ENCODE assay signal across 8 cellular contexts in genomic region chr16:3283525-3284447, GRCh38. TPM values are rescaled to one million over a fixed set of nuclear protein-coding genes. Genes with fewer than 3 reads are reported as not detected.
A peak's percentile ranks its signal among the peaks of the same experiment; 100 is the strongest.
DNase-seq lines count a peak whose midpoint lies in the region; ATAC-seq and TF ChIP-seq lines count a peak whose summit lies in the region.

No MANE protein-coding gene starts in this region.

- H3K4me3 ChIP-seq in SJCRH30 (peak overlapping the region; percentile 80), fibroblast of pulmonary artery (replicated peaks; ENCODE audit: low read depth, low read length) (peak overlapping the region; percentile 82)

- peaks cover 35% of the 10 kb centered on the region for H3K36me3 ChIP-seq in SJCRH30

- ATAC-seq in GM18498 (IDR thresholded peaks at IDR 0.05; ENCODE audit: unreplicated experiment) (no peak), GM18519 (IDR thresholded peaks at IDR 0.05; ENCODE audit: low FRiP score, unreplicated experiment) (no peak)

- peak overlapping the region; percentile 97 for H3K27ac ChIP-seq in SJCRH30

- peaks cover 3% of the 10 kb centered on the region; the same call in 1 of the 2 replicates for H3K4me1 ChIP-seq in SJCRH30

- no peak for TF ChIP-seq CTCF in fibroblast of pulmonary artery (IDR thresholded peaks at IDR 0.05; ENCODE audit: low read length, missing control alignments)

- DNase-seq in NCI-H748 (lab: John Stamatoyannopoulos, UW; ENCODE audit: unreplicated experiment) = peak; percentile 31
- DNase-seq in NCI-H748 treated with DMSO at 0.1 percent for 48 hours (lab: John Stamatoyannopoulos, UW) = no peak
- no peak for DNase-seq in SJCRH30
- DNase-seq in fibroblast of pulmonary artery (ENCODE audit: low read depth) = peak; percentile 10
- DNase-seq in retina = peak; percentile 24
- no peak for DNase-seq in stimulated activated CD4-positive, alpha-beta T cell treated with anti-CD3 and anti-CD28 coated beads, Interleukin-4, amount 100 ng/mL, for 1 hour

- peaks cover under 1% of the 10 kb centered on the region; the same call in 1 of the 2 replicates for H3K9me3 ChIP-seq in SJCRH30 (replicated peaks)

- no peaks in the 10 kb centered on the region for H3K27me3 ChIP-seq in SJCRH30

RNA-seq across cellular contexts. Expression of gene ZNF263, which starts 0.5 kb away (rescaled TPM):
- 46.3 and 47.6 TPM in 2 replicates for total RNA-seq in SJCRH30 (2014; rRNA removed; shearing (Covaris generic))

RNA-seq across cellular contexts. Expression of gene TIGD7, which starts 21.4 kb away (rescaled TPM):
- total RNA-seq in SJCRH30 (2014; rRNA removed; shearing (Covaris generic)) = 4.7 TPM in 2 replicates

RNA-seq across cellular contexts. Expression of gene ZNF75A, which starts 21.5 kb away (rescaled TPM):
- total RNA-seq in SJCRH30 (2014; rRNA removed; shearing (Covaris generic)) = 17.0 and 17.6 TPM in 2 replicates

RNA-seq across cellular contexts. Expression of gene MEFV, which starts 27.4 kb away (rescaled TPM):
- not detected in 2 replicates for total RNA-seq in SJCRH30 (2014; rRNA removed; shearing (Covaris generic))

RNA-seq across cellular contexts. Expression of gene ZNF200, which starts 48.8 kb away (rescaled TPM):
- 16.1 and 17.6 TPM in 2 replicates for total RNA-seq in SJCRH30 (2014; rRNA removed; shearing (Covaris generic))

Comparison
In these comparisons a context has a peak if more than half of its experiments do, and no peak if none do; other contexts are left out.
1. DNase-seq: peak in NCI-H748 (single experiment), fibroblast of pulmonary artery (single experiment) and retina (single experiment); none in NCI-H748 treated with DMSO at 0.1 percent for 48 hours (single experiment), SJCRH30 (0 of 2) and stimulated activated CD4-positive, alpha-beta T cell treated with anti-CD3 and anti-CD28 coated beads, Interleukin-4, amount 100 ng/mL, for 1 hour (single experiment).